Comparison of ENCODE assay signal across 20 cellular contexts in the genomic region with DNA sequence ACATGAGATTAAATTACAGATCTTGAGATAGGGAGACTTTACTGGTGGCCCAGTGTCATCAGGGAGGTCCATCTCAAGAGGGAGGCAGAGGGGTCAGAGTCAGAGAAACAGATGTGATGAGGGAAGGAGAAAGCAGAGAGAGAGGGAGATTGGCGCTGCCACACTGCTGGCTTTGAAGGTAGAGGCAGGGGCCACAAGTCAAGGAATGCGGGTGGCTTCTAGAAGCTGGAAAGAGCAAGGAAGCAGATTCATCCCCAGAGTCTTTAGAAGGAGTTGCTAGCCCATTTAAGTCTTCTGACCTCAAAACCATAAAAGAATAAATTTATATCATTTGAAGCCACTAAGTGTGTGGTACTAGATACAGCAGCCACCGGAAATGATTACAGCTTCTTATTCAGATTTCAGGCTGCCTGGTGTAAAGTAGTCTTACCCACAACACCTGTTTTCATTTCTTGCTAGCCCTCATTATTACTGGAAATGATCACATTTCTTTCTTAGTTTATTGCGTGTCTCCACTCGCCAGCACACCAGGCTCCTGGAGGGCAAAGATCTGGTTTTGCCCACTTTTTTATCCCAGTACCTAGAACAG. TPM values are rescaled to one million over a fixed set of nuclear protein-coding genes. Genes with fewer than 3 reads are reported as not detected.
A peak's percentile ranks its signal among the peaks of the same experiment; 100 is the strongest.
DNase-seq lines count a peak whose midpoint lies in the region; ATAC-seq lines count a peak whose summit lies in the region.
"Had no signal": no experiment of that assay in that cellular context is flagged by ENCODE, and none has a peak within 500 bp of the region (broad histone marks: within the 10 kb centered on the region; RNA-seq: fewer than 3 reads in every experiment).

No MANE protein-coding gene starts in this region.

- no peaks in the 10 kb centered on the region for H3K9me3 Mint-ChIP-seq in activated T-cell treated with anti-CD3 and anti-CD28 coated beads, Interleukin-2, amount 50 U/mL, for 72 hours
- no peaks in the 10 kb centered on the region for H3K9me3 Mint-ChIP-seq in activated T-helper 17 cell treated with anti-CD3 and anti-CD28 coated beads, Interleukin-2, amount 50 U/mL, for 72 hours
- no peaks in the 10 kb centered on the region for H3K9me3 Mint-ChIP-seq in effector memory CD8-positive, alpha-beta T cell
- H3K9me3 Mint-ChIP-seq: HFFc6, IgD-negative memory B cell had no signal

- H3K27me3 Mint-ChIP-seq in activated T-cell treated with anti-CD3 and anti-CD28 coated beads, Interleukin-2, amount 50 U/mL, for 72 hours (ENCODE audit: low read depth), result peaks cover 16% of the 10 kb centered on the region
- H3K27me3 Mint-ChIP-seq in activated T-helper 17 cell treated with anti-CD3 and anti-CD28 coated beads, Interleukin-2, amount 50 U/mL, for 72 hours, result no peaks in the 10 kb centered on the region
- H3K27me3 Mint-ChIP-seq in effector memory CD8-positive, alpha-beta T cell, result peaks cover 0 to 20% of the 10 kb centered on the region in 2 donors

- H3K4me3 ChIP-seq in Jurkat, Clone E6-1 (ENCODE audit: low read length), result no peak overlapping the region
- H3K4me3 ChIP-seq: MG63 had no signal

- peaks cover 6% of the 10 kb centered on the region for H3K4me1 Mint-ChIP-seq in activated T-cell treated with anti-CD3 and anti-CD28 coated beads, Interleukin-2, amount 50 U/mL, for 72 hours (ENCODE audit: low read depth)
- H3K4me1 Mint-ChIP-seq in activated T-helper 17 cell treated with anti-CD3 and anti-CD28 coated beads, Interleukin-2, amount 50 U/mL, for 72 hours, result no peaks in the 10 kb centered on the region
- H3K4me1 Mint-ChIP-seq in effector memory CD8-positive, alpha-beta T cell (ENCODE audit: low read depth in 2 of 2), result peaks cover 0 to 3% of the 10 kb centered on the region in 2 donors
- H3K4me1 Mint-ChIP-seq: IgD-negative memory B cell had no signal

- intact Hi-C loops in sciatic nerve (cut with DNase I), result no loop called here

- no peak overlapping the region for H3K27ac Mint-ChIP-seq in activated T-cell treated with anti-CD3 and anti-CD28 coated beads, Interleukin-2, amount 50 U/mL, for 72 hours
- H3K27ac Mint-ChIP-seq in activated T-helper 17 cell treated with anti-CD3 and anti-CD28 coated beads, Interleukin-2, amount 50 U/mL, for 72 hours, result peak overlapping the region; percentile 72
- peak overlapping the region; percentile 4 to 64 for H3K27ac Mint-ChIP-seq in effector memory CD8-positive, alpha-beta T cell
- H3K27ac Mint-ChIP-seq: H9, HFFc6, IgD-negative memory B cell had no signal

- no peaks in the 10 kb centered on the region for H3K36me3 Mint-ChIP-seq in activated T-cell treated with anti-CD3 and anti-CD28 coated beads, Interleukin-2, amount 50 U/mL, for 72 hours (ENCODE audit: insufficient read depth in 2 of 2)
- no peaks in the 10 kb centered on the region for H3K36me3 Mint-ChIP-seq in activated T-helper 17 cell treated with anti-CD3 and anti-CD28 coated beads, Interleukin-2, amount 50 U/mL, for 72 hours (ENCODE audit: low read depth)
- H3K36me3 Mint-ChIP-seq in effector memory CD8-positive, alpha-beta T cell (ENCODE audit: insufficient read depth), result no peaks in the 10 kb centered on the region
- H3K36me3 Mint-ChIP-seq: IgD-negative memory B cell had no signal

- H3K4me3 Mint-ChIP-seq in activated T-cell treated with anti-CD3 and anti-CD28 coated beads, Interleukin-2, amount 50 U/mL, for 72 hours, result no peak overlapping the region
- H3K4me3 Mint-ChIP-seq in activated T-helper 17 cell treated with anti-CD3 and anti-CD28 coated beads, Interleukin-2, amount 50 U/mL, for 72 hours, result no peak overlapping the region
- no peak overlapping the region for H3K4me3 Mint-ChIP-seq in effector memory CD8-positive, alpha-beta T cell
- H3K4me3 Mint-ChIP-seq: H9, HFFc6, IgD-negative memory B cell had no signal

- ATAC-seq in activated T-cell treated with anti-CD3 and anti-CD28 coated beads, Interleukin-2, amount 50 U/mL, for 72 hours (replicated peaks in 1 of 2), result peak; percentile 70 to 76
- ATAC-seq in activated T-helper 17 cell treated with anti-CD3 and anti-CD28 coated beads, Interleukin-2, amount 50 U/mL, for 72 hours (replicated peaks), result peak; percentile 70
- no peak for ATAC-seq in effector memory CD8-positive, alpha-beta T cell (replicated peaks)
- ATAC-seq in sciatic nerve, result no peak
- ATAC-seq: PC-3 had no signal

- DNase-seq in activated T-cell treated with anti-CD3 and anti-CD28 coated beads, Interleukin-2, amount 50 U/mL, for 72 hours, result no peak
- DNase-seq in activated T-cell treated with anti-CD3 and anti-CD28 coated beads for 4 hours (no peak), sciatic nerve (ENCODE audit: low spot score) (no peak), nucleus accumbens (lab: John Stamatoyannopoulos, UW) (no peak)
- DNase-seq in Jurkat, Clone E6-1 (ENCODE audit: low read depth, low spot score), result peak; percentile 80
- DNase-seq in effector memory CD8-positive, alpha-beta T cell, result no peak
- DNase-seq: BE2C, H9, HFFc6, Kasumi-1, MG63, NCI-H1417, NCI-H1694 treated with DMSO at 0.1 percent for 48 hours, NCI-H2081 treated with DMSO at 0.1 percent for 48 hours, NCI-H2171 treated with DMSO at 0.1 percent for 48 hours, NCI-H526, PC-3, Right ventricle myocardium superior had no signal

RNA-seq across cellular contexts. Expression of gene SERPINH1, which starts 12.6 kb away (rescaled TPM):
- 10 to 100 TPM; 17.3 to 20.4 TPM for total RNA-seq in activated T-cell treated with anti-CD3 and anti-CD28 coated beads, Interleukin-2, amount 50 U/mL, for 72 hours
- polyA plus RNA-seq in Jurkat, Clone E6-1 (2012; ENCODE audit: insufficient read depth, insufficient read length), result 22.8 TPM
- 10 to 100 TPM in 1 of 2 donors, 1 to 10 TPM in 1; 8.8 to 10.2 TPM for total RNA-seq in activated T-helper 17 cell treated with anti-CD3 and anti-CD28 coated beads, Interleukin-2, amount 50 U/mL, for 72 hours
- total RNA-seq in sciatic nerve, result 121 TPM

RNA-seq across cellular contexts. Expression of gene GDPD5, which starts 23.7 kb away (rescaled TPM):
- total RNA-seq in activated T-cell treated with anti-CD3 and anti-CD28 coated beads, Interleukin-2, amount 50 U/mL, for 72 hours, result 10 to 100 TPM; 16.9 to 29.5 TPM
- 6.8 TPM for polyA plus RNA-seq in Jurkat, Clone E6-1 (2012; ENCODE audit: insufficient read depth, insufficient read length)
- total RNA-seq in activated T-helper 17 cell treated with anti-CD3 and anti-CD28 coated beads, Interleukin-2, amount 50 U/mL, for 72 hours, result 10 to 100 TPM; 26.8 to 54.2 TPM
- 78.5 TPM for total RNA-seq in sciatic nerve

Comparison
In these comparisons a context has a peak if more than half of its experiments do, and no peak if none do; other contexts are left out.
1. ATAC-seq: peak in activated T-cell treated with anti-CD3 and anti-CD28 coated beads, Interleukin-2, amount 50 U/mL, for 72 hours (2 of 2) and activated T-helper 17 cell treated with anti-CD3 and anti-CD28 coated beads, Interleukin-2, amount 50 U/mL, for 72 hours (single experiment); none in effector memory CD8-positive, alpha-beta T cell (single experiment) and sciatic nerve (single experiment).